9 cellular contexts compared by ENCODE assay signal in the genomic region with DNA sequence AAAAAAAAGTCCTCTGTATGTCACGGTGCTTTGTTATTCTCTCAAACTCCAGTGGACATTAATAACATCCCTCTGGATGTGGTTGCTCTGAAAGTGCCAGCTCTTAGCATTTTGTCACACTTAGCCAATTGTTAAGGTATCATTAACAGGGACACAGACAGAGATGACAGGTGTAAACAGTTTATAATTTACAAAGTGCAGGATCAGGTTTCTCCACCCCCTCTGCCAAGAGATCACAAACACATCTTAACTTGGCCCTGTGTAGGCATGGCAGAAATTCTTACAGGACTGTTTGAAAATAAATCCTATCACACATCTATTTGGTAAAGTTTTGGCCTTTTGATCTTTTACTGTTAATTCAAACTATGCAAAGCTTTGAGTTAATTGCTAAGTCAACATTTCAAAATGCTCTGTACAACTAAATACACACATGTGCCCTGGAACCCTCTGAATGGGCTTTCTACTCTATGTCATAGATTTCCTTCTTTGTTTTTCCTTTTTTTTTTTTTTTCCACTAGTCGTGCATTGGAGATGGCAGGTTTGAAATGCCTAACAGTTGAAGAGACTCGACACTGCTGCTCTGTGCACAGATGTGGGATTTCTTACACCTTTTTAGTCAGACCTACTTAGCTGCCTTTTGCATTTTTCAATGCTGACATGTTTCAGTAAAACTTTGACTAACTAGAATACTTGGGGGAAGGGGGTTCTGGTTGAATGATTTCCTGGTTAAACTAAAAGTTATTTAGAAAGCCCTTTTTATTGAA. TPM values are rescaled to one million over a fixed set of nuclear protein-coding genes. Genes with fewer than 3 reads are reported as not detected.
DNase-seq lines count a peak whose midpoint lies in the region; ATAC-seq and TF ChIP-seq lines count a peak whose summit lies in the region.
"Had no signal": no experiment of that assay in that cellular context is flagged by ENCODE, and none has a peak within 500 bp of the region (broad histone marks: within the 10 kb centered on the region; RNA-seq: fewer than 3 reads in every experiment).

No MANE protein-coding gene starts in this region.

- TF ChIP-seq CTCF in hepatocyte (IDR thresholded peaks at IDR 0.05; ENCODE audit: poor library complexity) (no peak), left ventricle myocardium inferior (IDR thresholded peaks at IDR 0.05; ENCODE audit: borderline replicate concordance) (no peak), GM13976 (IDR thresholded peaks at IDR 0.05; ENCODE audit: borderline replicate concordance, control extremely low read depth, extremely low read depth, insufficient read depth, missing control alignments) (no peak)

- H4K20me1 ChIP-seq in hepatocyte (ENCODE audit: insufficient read depth, poor library complexity, severe bottlenecking), result peaks cover 32% of the 10 kb centered on the region

- intact Hi-C loops in left ventricle myocardium inferior (cut with micrococcal nuclease), result no loop called here

- DNase-seq in Caki2 (ENCODE audit: low read depth), result peak; percentile 62
- DNase-seq in NCI-H2107 (lab: John Stamatoyannopoulos, UW), result peak; percentile 10
- DNase-seq in hepatocyte (ENCODE audit: low spot score), result peak; percentile 39
- DNase-seq in UCSD-AML1 (lab: John Stamatoyannopoulos, UW; ENCODE audit: unreplicated experiment), result no peak
- DNase-seq in left ventricle myocardium inferior, result no peak
- DNase-seq in GM13976 (ENCODE audit: low spot score), result no peak
- no peak for DNase-seq in medulla oblongata (ENCODE audit: extremely low spot score)
- DNase-seq: activated CD4-positive, alpha-beta T cell treated with anti-CD3 and anti-CD28 coated beads, Interleukin-2, amount 50 U/mL, for 4 hours had no signal

- H3K9me2 ChIP-seq in hepatocyte (replicated peaks; ENCODE audit: insufficient read depth), result no peaks in the 10 kb centered on the region

- peak; percentile 51 for ATAC-seq in HG02759 (IDR thresholded peaks at IDR 0.05; ENCODE audit: unreplicated experiment)

- H3K27me3 ChIP-seq in hepatocyte, result no peaks in the 10 kb centered on the region
- no peaks in the 10 kb centered on the region for H3K27me3 ChIP-seq in left ventricle myocardium inferior (ENCODE audit: low read depth)

- H3K4me2 ChIP-seq in hepatocyte, result peak overlapping the region; percentile 34

- in situ Hi-C loops in Caki2 (cut with HindIII; ENCODE audit: low pct_unique_long_range_greater_than_20kb, low sequenced_read_pairs), result no loop called here
- in situ Hi-C loops in GM13976 (cut with MboI; ENCODE audit: low sequenced_read_pairs, unreplicated experiment), result loop anchor here (25.0 kb wide), 1 partner anchor 396 kb away; no protein-coding TSS in a partner anchor

- peaks cover 89% of the 10 kb centered on the region for H3K79me2 ChIP-seq in hepatocyte

- H3K4me1 ChIP-seq in hepatocyte (ENCODE audit: insufficient read depth) (peaks cover 72% of the 10 kb centered on the region), left ventricle myocardium inferior (peaks cover 67% of the 10 kb centered on the region)

- H3K9me3 ChIP-seq in hepatocyte (ENCODE audit: low read depth) (no peaks in the 10 kb centered on the region), left ventricle myocardium inferior (replicated peaks) (no peaks in the 10 kb centered on the region)

- H3K27ac ChIP-seq in hepatocyte (peak overlapping the region; percentile 40), left ventricle myocardium inferior (replicated peaks) (no peak overlapping the region)

- WGBS in hepatocyte (ENCODE audit: low lambda C conversion rate, missing lambda C conversion rate), result 20% methylated on average over 3 of the region's 3 CpGs

- no peaks in the 10 kb centered on the region for H3K36me3 ChIP-seq in hepatocyte (replicated peaks; ENCODE audit: insufficient read depth, low read depth)
- H3K36me3 ChIP-seq in left ventricle myocardium inferior, result no peaks in the 10 kb centered on the region

- H3K4me3 ChIP-seq in hepatocyte, result no peak overlapping the region
- no peak overlapping the region for H3K4me3 ChIP-seq in left ventricle myocardium inferior

- H2AFZ ChIP-seq in hepatocyte, result no peak overlapping the region

RNA-seq across cellular contexts. Expression of gene SEMA6A, which starts 41.7 kb away (rescaled TPM):
- total RNA-seq in Caki2 (2014; rRNA removed; shearing (Covaris generic); ENCODE audit: low replicate concordance), result 0.32 and 2.2 TPM in 2 replicates
- total RNA-seq in hepatocyte (50.0 and 68.6 TPM in 2 replicates), left ventricle myocardium inferior (6.3 TPM)
- 35.8 and 38.2 TPM in 2 replicates for polyA plus RNA-seq in hepatocyte

Comparison
In these comparisons a context has a peak if more than half of its experiments do, and no peak if none do; other contexts are left out.
1. DNase-seq: peak in Caki2 (single experiment), NCI-H2107 (single experiment) and hepatocyte (single experiment); none in UCSD-AML1 (single experiment), left ventricle myocardium inferior (single experiment), GM13976 (single experiment) and medulla oblongata (single experiment).